8 cellular contexts compared by ENCODE assay signal in the genomic region with DNA sequence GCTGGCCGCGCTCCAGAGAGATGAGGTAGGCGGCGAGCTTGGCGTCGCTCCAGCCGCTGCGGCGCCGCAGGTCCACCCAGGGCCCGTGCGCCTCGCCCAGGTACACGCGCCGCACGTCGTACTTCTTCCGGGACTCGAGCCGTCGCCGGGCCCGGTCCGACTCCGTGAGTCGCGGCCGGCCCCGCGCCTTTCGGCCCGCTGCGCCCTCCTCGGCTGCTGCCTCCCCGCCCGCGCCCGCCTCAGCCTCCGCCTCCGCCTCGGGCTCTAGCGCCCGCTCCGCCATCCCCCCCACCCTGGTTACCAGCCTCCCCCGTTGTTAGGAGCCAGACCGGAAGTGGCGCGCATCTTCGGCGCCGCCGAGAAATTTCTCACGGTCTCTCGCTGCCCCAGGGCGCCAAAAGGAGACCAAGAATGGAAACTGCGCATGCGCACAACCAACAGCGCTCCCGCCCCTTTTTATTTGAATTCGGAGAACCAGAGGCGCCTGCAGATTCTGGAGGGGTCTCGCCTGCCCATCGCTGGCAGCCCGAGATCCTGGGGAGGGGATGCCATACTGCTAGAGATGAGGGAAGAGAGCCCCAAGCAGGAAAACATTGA. TPM values are rescaled to one million over a fixed set of nuclear protein-coding genes. Genes with fewer than 3 reads are reported as not detected.
A peak's percentile ranks its signal among the peaks of the same experiment; 100 is the strongest.
DNase-seq lines count a peak whose midpoint lies in the region; ATAC-seq and TF ChIP-seq lines count a peak whose summit lies in the region.

Gene ZNF653 (minus strand): TSS at position 336 of the 597 bp plus-strand sequence. CDS start 53 bp downstream, at position 283.

- H3K4me3 Mint-ChIP-seq in activated T-helper 17 cell treated with anti-CD3 and anti-CD28 coated beads, Interleukin-2, amount 50 U/mL, for 72 hours, result peak within 1 kb of the TSS; percentile 90
- peak within 1 kb of the TSS; percentile 88 to 89 (median 89) for H3K4me3 Mint-ChIP-seq in nephron

- H3K36me3 Mint-ChIP-seq in activated T-helper 17 cell treated with anti-CD3 and anti-CD28 coated beads, Interleukin-2, amount 50 U/mL, for 72 hours (ENCODE audit: low read depth), result peaks cover 41% of the 10 kb centered on the region
- peaks cover 8% of the 10 kb centered on the region for H3K36me3 Mint-ChIP-seq in nephron (ENCODE audit: low read depth)

- peaks cover 10% of the 10 kb centered on the region for H3K4me1 Mint-ChIP-seq in activated T-helper 17 cell treated with anti-CD3 and anti-CD28 coated beads, Interleukin-2, amount 50 U/mL, for 72 hours
- peaks cover 9% of the 10 kb centered on the region for H3K4me1 Mint-ChIP-seq in nephron

- DNase-seq in EH (ENCODE audit: low read depth) (peak; percentile 95), GOT3 (lab: John Stamatoyannopoulos, UW) (peak; percentile 82), LNCaP clone FGC (ENCODE audit: low read depth) (peak; percentile 82), RPMI8226 (peak; percentile 98), fibroblast of peridontal ligament (ENCODE audit: extremely low read depth) (peak; percentile 94)
- DNase-seq in stimulated activated naive CD8-positive, alpha-beta T cell treated with anti-CD3 and anti-CD28 coated beads, Interleukin-15, Interleukin-2, amounts not matched to agents 100 U/mL and 50 U/mL, for 24 hours, result peak; percentile 95

- H3K9me3 Mint-ChIP-seq in activated T-helper 17 cell treated with anti-CD3 and anti-CD28 coated beads, Interleukin-2, amount 50 U/mL, for 72 hours, result no peaks in the 10 kb centered on the region
- H3K9me3 Mint-ChIP-seq in nephron, result no peaks in the 10 kb centered on the region

- peak within 1 kb of the TSS; percentile 96 for H3K27ac Mint-ChIP-seq in activated T-helper 17 cell treated with anti-CD3 and anti-CD28 coated beads, Interleukin-2, amount 50 U/mL, for 72 hours
- H3K27ac Mint-ChIP-seq in nephron, result peak within 1 kb of the TSS; percentile 89 to 97 (median 95)

- H3K4me3 ChIP-seq in LNCaP clone FGC (ENCODE audit: low read depth, low read length), result peak within 1 kb of the TSS; percentile 81

- TF ChIP-seq CTCF in LNCaP clone FGC (IDR thresholded peaks at IDR 0.05; ENCODE audit: control insufficient read depth, extremely low read depth, insufficient read depth), result no peak
- TF ChIP-seq CTCF in nephron (IDR thresholded peaks at IDR 0.05; ENCODE audit: unreplicated experiment in 3 of 3), result no peak

- ATAC-seq in activated T-helper 17 cell treated with anti-CD3 and anti-CD28 coated beads, Interleukin-2, amount 50 U/mL, for 72 hours (replicated peaks), result peak; percentile 67
- ATAC-seq in stimulated activated naive CD8-positive, alpha-beta T cell treated with anti-CD3 and anti-CD28 coated beads, Interleukin-15, Interleukin-2, amounts not matched to agents 100 U/mL and 50 U/mL, for 24 hours, result peak; percentile 73

- no peaks in the 10 kb centered on the region for H3K27me3 Mint-ChIP-seq in activated T-helper 17 cell treated with anti-CD3 and anti-CD28 coated beads, Interleukin-2, amount 50 U/mL, for 72 hours
- no peaks in the 10 kb centered on the region for H3K27me3 Mint-ChIP-seq in nephron (ENCODE audit: low read depth)

RNA-seq across cellular contexts. Expression of gene ZNF653, which starts in this region (rescaled TPM):
- total RNA-seq in activated T-helper 17 cell treated with anti-CD3 and anti-CD28 coated beads, Interleukin-2, amount 50 U/mL, for 72 hours, result 10 to 100 TPM; 18.8 to 26.3 TPM

Comparison
In these comparisons a context has a peak if more than half of its experiments do, and no peak if none do; other contexts are left out.
1. Peak in every context shown above with its lines: DNase-seq, ATAC-seq and H3K4me3 ChIP-seq.